Comparison of ENCODE assay signal across 17 cellular contexts in genomic region chr22:46815132-46815531, GRCh38. TPM values are rescaled to one million over a fixed set of nuclear protein-coding genes. Genes with fewer than 3 reads are reported as not detected.
DNase-seq lines count a peak whose midpoint lies in the region; ATAC-seq and TF ChIP-seq lines count a peak whose summit lies in the region.
"Had no signal": no experiment of that assay in that cellular context is flagged by ENCODE, and none has a peak within 500 bp of the region (broad histone marks: within the 10 kb centered on the region; RNA-seq: fewer than 3 reads in every experiment).

No MANE protein-coding gene starts in this region.

- TF ChIP-seq POLR2A in erythroblast (IDR thresholded peaks at IDR 0.05; ENCODE audit: low read length), result no peak

- TF ChIP-seq CTCF in Calu3 (IDR thresholded peaks at IDR 0.05; ENCODE audit: unreplicated experiment) (no peak), WTC11 (IDR thresholded peaks at IDR 0.05) (no peak), omental fat pad (IDR thresholded peaks at IDR 0.05) (no peak)

- no peak for ATAC-seq in WTC11
- peak; percentile 89 for ATAC-seq in left colon
- ATAC-seq in omental fat pad (ENCODE audit: low FRiP score), result no peak
- ATAC-seq in HG03571 (IDR thresholded peaks at IDR 0.05; ENCODE audit: unreplicated experiment), result no peak
- no peak for ATAC-seq in HG03196 (IDR thresholded peaks at IDR 0.05; ENCODE audit: unreplicated experiment)

- peak; percentile 58 for DNase-seq in Calu3
- no peak for DNase-seq in WTC11 (ENCODE audit: low spot score)
- peak; percentile 50 to 59 for DNase-seq in left colon
- peak; percentile 41 for DNase-seq in renal cortical epithelial cell (ENCODE audit: low read depth)
- no peak for DNase-seq in omental fat pad (ENCODE audit: low spot score)
- DNase-seq in erythroblast (lab: John Stamatoyannopoulos, UW), result no peak
- DNase-seq: activated CD4-positive, CD25-positive, alpha-beta regulatory T cell treated with anti-CD3 and anti-CD28 coated beads, Interleukin-2, amount 50 U/mL, for 72 hours; activated CD8-positive, alpha-beta memory T cell treated with anti-CD3 and anti-CD28 coated beads, Interleukin-2, amount 50 U/mL, for 48 hours; activated gamma-delta T cell treated with Interleukin-2 at 50 U/mL for 16 hours; amniotic stem cell; cerebellar nuclear complex; GM23248; NCI-H2081; NCI-H510A; nephron progenitor cell had no signal

- H3K9me3 Mint-ChIP-seq in Calu3 (ENCODE audit: low read depth, unreplicated experiment), result no peaks in the 10 kb centered on the region
- peaks cover 6% of the 10 kb centered on the region for H3K9me3 Mint-ChIP-seq in WTC11

- H3K27ac Mint-ChIP-seq in Calu3 (ENCODE audit: unreplicated experiment) (no peak overlapping the region), WTC11 (0 out of 2 replicates have a peak overlapping the region, but pooled peaks have one; percentile 17)
- H3K27ac Mint-ChIP-seq: nephron progenitor cell had no signal

- CTCF ChIA-PET in Calu3 (lab: Charles Lee) (interaction anchor here (0.8 to 2.1 kb wide), 2 partner anchors 11 to 522 kb away, joined by 3 to 9 read pairs; no protein-coding TSS in a partner anchor), WTC11 (lab: Charles Lee) (interaction anchor here (1.5 to 2.0 kb wide), 3 partner anchors 12 to 16 kb away, joined by 5 read pairs; no protein-coding TSS in a partner anchor)

- intact Hi-C loops in Calu3 (cut with micrococcal nuclease; ENCODE audit: unreplicated experiment) (no loop called here), left colon (cut with DNase I, micrococcal nuclease) (no loop called here)

- no peaks in the 10 kb centered on the region for H3K36me3 Mint-ChIP-seq in Calu3 (ENCODE audit: insufficient read depth, unreplicated experiment)
- H3K36me3 Mint-ChIP-seq in WTC11, result peaks cover 9% of the 10 kb centered on the region

- no TSS peak for BruUV-seq in Calu3 (replicated peaks; lab: Mats Ljungman, UMichigan)

- H3K4me1 Mint-ChIP-seq in Calu3 (ENCODE audit: low read depth, unreplicated experiment) (peaks cover 29% of the 10 kb centered on the region), WTC11 (peaks cover 4% of the 10 kb centered on the region; the same call in 1 of the 2 replicates)

- H3K27me3 Mint-ChIP-seq in Calu3 (ENCODE audit: unreplicated experiment), result no peaks in the 10 kb centered on the region
- no peaks in the 10 kb centered on the region for H3K27me3 Mint-ChIP-seq in WTC11 (ENCODE audit: low read depth)

- POLR2A ChIA-PET in WTC11 (lab: Charles Lee), result no interaction called here

- H3K4me3 Mint-ChIP-seq in Calu3 (ENCODE audit: low read depth, unreplicated experiment) (peak overlapping the region; percentile 11), WTC11 (no peak overlapping the region)
- H3K4me3 Mint-ChIP-seq: nephron progenitor cell had no signal

TF ChIP-seq in WTC11, 78 proteins besides CTCF, POLR2A, EP300 and RAD21:
- TF ChIP-seq, protein P1, sequence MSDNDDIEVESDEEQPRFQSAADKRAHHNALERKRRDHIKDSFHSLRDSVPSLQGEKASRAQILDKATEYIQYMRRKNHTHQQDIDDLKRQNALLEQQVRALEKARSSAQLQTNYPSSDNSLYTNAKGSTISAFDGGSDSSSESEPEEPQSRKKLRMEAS (CRISPR knock-in tag; IDR thresholded peaks at IDR 0.05), result no peak
- TF ChIP-seq ELF4 (CRISPR knock-in tag; IDR thresholded peaks at IDR 0.05; ENCODE audit: low read depth), result no peak
- no peak for TF ChIP-seq OVOL2 (CRISPR knock-in tag; IDR thresholded peaks at IDR 0.05; ENCODE audit: borderline replicate concordance)
- TF ChIP-seq E2F1 (CRISPR knock-in tag; IDR thresholded peaks at IDR 0.05), result no peak
- no peak for TF ChIP-seq ZNF232 (CRISPR knock-in tag; IDR thresholded peaks at IDR 0.05)
- no peak for TF ChIP-seq ZNF416 (CRISPR knock-in tag; IDR thresholded peaks at IDR 0.05)

RNA-seq across cellular contexts. Expression of gene TBC1D22A, which starts 52.7 kb away (rescaled TPM):
- total RNA-seq in Calu3 (2022) (27.6 and 28.2 TPM in 2 replicates), WTC11 (2021) (18.1 to 21.0 TPM (median 19.1 TPM) in 3 replicates), left colon (10 to 100 TPM; 40.7 to 45.2 TPM), renal cortical epithelial cell (11.5 and 20.0 TPM in 2 replicates), omental fat pad (10 to 100 TPM; 21.3 to 31.2 (median 24.5) TPM)

Comparison
In these comparisons a context has a peak if more than half of its experiments do, and no peak if none do; other contexts are left out.
1. DNase-seq: peak in Calu3 (single experiment), left colon (2 of 2) and renal cortical epithelial cell (single experiment); none in WTC11 (single experiment), omental fat pad (single experiment) and erythroblast (0 of 2).